ENCODE assay signal across 8 cellular contexts in the genomic region with DNA sequence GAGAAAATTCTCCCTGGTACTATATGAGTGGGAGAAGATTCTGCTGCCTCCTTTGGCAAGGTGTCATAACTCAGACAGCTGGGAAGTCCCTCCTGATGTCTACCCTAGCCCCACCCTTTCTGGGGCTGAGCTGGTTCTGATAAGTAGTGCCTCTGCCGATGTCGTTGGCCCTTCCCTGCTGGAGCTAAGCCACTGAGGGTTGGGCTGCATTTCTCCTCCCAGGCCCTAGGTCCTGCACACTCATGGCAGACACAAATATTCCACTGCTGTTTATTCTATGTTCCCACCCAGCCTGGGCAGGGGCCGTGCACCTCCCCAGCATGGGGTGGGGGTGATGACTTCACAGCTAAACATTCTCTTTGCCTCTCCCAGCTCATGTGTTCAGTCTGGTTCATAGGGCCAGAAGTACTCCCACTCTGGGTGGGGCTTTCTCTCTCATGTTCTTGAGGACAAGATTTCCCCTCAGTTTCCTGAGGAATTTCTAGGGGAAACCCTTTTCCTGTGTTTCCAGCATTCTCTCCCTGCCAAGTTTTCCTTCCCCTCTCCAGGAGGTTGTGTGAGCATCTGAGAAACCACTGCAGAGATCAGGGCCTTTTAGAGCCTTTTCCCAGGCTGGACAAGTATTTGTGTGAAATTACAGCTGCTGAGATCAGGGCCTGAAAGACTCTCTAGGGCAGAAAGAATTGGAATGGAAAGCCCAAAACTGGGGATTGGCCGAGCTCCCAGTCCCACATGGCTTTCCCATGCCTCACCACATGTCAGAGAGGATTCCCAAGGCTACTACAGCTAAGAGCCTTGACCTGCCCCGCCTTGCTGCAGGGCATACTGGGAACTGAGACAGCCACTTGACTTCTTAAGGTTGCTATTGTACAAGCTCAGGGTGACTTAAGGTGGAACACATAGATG.
DNase-seq lines count a peak whose midpoint lies in the region; ATAC-seq and TF ChIP-seq lines count a peak whose summit lies in the region.

No MANE protein-coding gene starts in this region.

- H3K36me3 ChIP-seq in testis (ENCODE audit: low read depth, missing control alignments): no peaks in the 10 kb centered on the region

- intact Hi-C loops in testis (cut with DNase I; ENCODE audit: low total_unique reads): loop anchor here (5.0 kb wide), 1 partner anchor 66 kb away; the partner anchor contains the start of gene ATP2B4

- no peak for TF ChIP-seq POLR2A in testis (IDR thresholded peaks at IDR 0.05)

- peak in 1 of 3 experiments; percentile 3 for TF ChIP-seq CTCF in testis (IDR thresholded peaks at IDR 0.05)

- ATAC-seq in left lobe of liver (peak; percentile 57), HG02884 (IDR thresholded peaks at IDR 0.05; ENCODE audit: unreplicated experiment) (no peak)

- DNase-seq in C1 segment of cervical spinal cord (lab: John Stamatoyannopoulos, UW) (peak in 8 of 14 donors; percentile 13 to 68 (median 44)), NCI-H1694 (lab: John Stamatoyannopoulos, UW) (peak; percentile 46), caudate nucleus (lab: John Stamatoyannopoulos, UW) (peak in 4 of 61 donors; percentile 9 to 58 (median 18)), left lobe of liver (ENCODE audit: low spot score) (no peak), testis (peak; percentile 90), occipital lobe (lab: John Stamatoyannopoulos, UW) (no peak)
- no peak for DNase-seq in stimulated activated CD4-positive, alpha-beta T cell treated with anti-CD3 and anti-CD28 coated beads, Interleukin-4, amount 100 ng/mL, for 4 hours

- no peaks in the 10 kb centered on the region for H3K9me3 ChIP-seq in testis

- H3K27me3 ChIP-seq in testis: no peaks in the 10 kb centered on the region

- peaks cover 58% of the 10 kb centered on the region for H3K4me1 ChIP-seq in testis

- H3K27ac ChIP-seq in caudate nucleus (ENCODE audit: low read depth, low read length) (peak overlapping the region; percentile 52), testis (peak overlapping the region; percentile 40 to 79)

- no peak overlapping the region for H3K4me3 ChIP-seq in testis

- 17 to 31% methylated on average over 5 of the region's 5 CpGs for WGBS in testis, 2 donors

Comparison
In these comparisons a context has a peak if more than half of its experiments do, and no peak if none do; other contexts are left out.
1. DNase-seq: peak in C1 segment of cervical spinal cord (8 of 14), NCI-H1694 (single experiment) and testis (single experiment); none in left lobe of liver (single experiment), stimulated activated CD4-positive, alpha-beta T cell treated with anti-CD3 and anti-CD28 coated beads, Interleukin-4, amount 100 ng/mL, for 4 hours (0 of 2) and occipital lobe (single experiment).